In the genomic region with DNA sequence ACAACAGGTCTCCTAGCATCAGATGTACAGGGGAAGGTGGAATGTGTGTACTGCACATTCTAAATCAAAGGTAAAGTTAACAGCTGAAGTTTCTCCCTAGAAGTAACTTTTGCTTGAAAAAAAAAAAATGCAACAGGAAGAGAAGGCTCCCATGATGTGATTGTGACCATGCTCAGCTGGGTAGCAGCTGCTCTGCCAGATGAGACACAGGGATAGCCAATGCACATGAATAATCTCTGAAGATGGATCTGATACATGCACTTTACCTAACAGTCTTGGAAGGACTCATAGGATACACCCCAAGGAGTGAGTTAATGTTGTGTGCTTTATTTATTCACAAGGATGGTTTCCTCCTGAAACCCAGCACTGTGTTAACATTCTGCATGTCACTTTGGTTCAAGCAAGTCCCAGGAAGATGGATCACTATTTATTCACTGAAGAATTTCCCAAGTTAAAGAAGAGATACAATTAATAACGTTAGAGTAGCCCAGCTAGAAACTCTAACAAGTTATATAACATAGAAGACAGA, we compare ENCODE assay signal across 36 cellular contexts.
"Had no signal": no experiment of that assay in that cellular context is flagged by ENCODE, and none has a peak within 500 bp of the region (broad histone marks: within the 10 kb centered on the region; RNA-seq: fewer than 3 reads in every experiment).

No MANE protein-coding gene starts in this region.

- H3K9me3 ChIP-seq: adrenal gland, body of pancreas had no signal

- H3K27ac ChIP-seq: adrenal gland, body of pancreas, PC-9, RWPE1, VCaP had no signal

- H2AFZ ChIP-seq: PC-9 had no signal

- H3K4me2 ChIP-seq: PC-9 had no signal

- H3K4me1 ChIP-seq: adrenal gland had no signal

- H3K4me3 ChIP-seq: adrenal gland, body of pancreas, PC-9 had no signal

- H3K36me3 ChIP-seq: adrenal gland had no signal

- H3K27me3 ChIP-seq: adrenal gland, body of pancreas had no signal

- DNase-seq: activated B cell treated with CpG ODN at 0.5 μM for 24 hours; activated CD4-positive, alpha-beta T cell treated with anti-CD3 and anti-CD28 coated beads for 1 hour; activated CD4-positive, alpha-beta T cell treated with anti-CD3 and anti-CD28 coated beads for 48 hours; activated CD4-positive, alpha-beta T cell treated with anti-CD3 and anti-CD28 coated beads, Interleukin-2, amount 50 U/mL, for 4 hours; activated CD8-positive, alpha-beta T cell treated with anti-CD3 and anti-CD28 coated beads for 36 hours; activated effector memory CD4-positive, alpha-beta T cell treated with anti-CD3 and anti-CD28 coated beads, Interleukin-2, amount 50 U/mL, for 16 hours; activated naive CD4-positive, alpha-beta T cell; activated T-cell treated with anti-CD3 and anti-CD28 coated beads, Interleukin-2, amount 50 U/mL, for 1 hour; activated T-cell treated with anti-CD3 and anti-CD28 coated beads, Interleukin-2, amount 50 U/mL, for 72 hours; body of pancreas; caudate nucleus; cerebellar nuclear complex; Kasumi-1; NCI-H1092 treated with DMSO at 0.1 percent for 48 hours; NCI-H1417; NCI-H146; NCI-H187; NCI-H2029 treated with DMSO at 0.1 percent for 48 hours; NCI-H2107; NCI-H2171; NCI-H510A; NCI-H526; NCI-H748 treated with DMSO at 0.1 percent for 48 hours; NK-92 treated with Interleukin-12 subunit alpha and Interleukin-12 subunit beta, amount 100 ng/mL, for 24 hours; PC-9; SIG-M5; SW 1271; T-helper 1 cell; T-helper 2 cell; T-helper 9 cell had no signal

- ATAC-seq: activated CD8-positive, alpha-beta T cell treated with anti-CD3 and anti-CD28 coated beads for 36 hours; activated naive CD4-positive, alpha-beta T cell treated with anti-CD3 and anti-CD28 coated beads, Interleukin-2, amount 50 U/mL, for 72 hours; activated T-cell treated with anti-CD3 and anti-CD28 coated beads, Interleukin-2, amount 50 U/mL, for 72 hours; activated T-helper 17 cell treated with anti-CD3 and anti-CD28 coated beads, Interleukin-2, amount 50 U/mL, for 72 hours; body of pancreas; Right ventricle myocardium inferior had no signal
